23 cellular contexts compared by ENCODE assay signal in the genomic region with DNA sequence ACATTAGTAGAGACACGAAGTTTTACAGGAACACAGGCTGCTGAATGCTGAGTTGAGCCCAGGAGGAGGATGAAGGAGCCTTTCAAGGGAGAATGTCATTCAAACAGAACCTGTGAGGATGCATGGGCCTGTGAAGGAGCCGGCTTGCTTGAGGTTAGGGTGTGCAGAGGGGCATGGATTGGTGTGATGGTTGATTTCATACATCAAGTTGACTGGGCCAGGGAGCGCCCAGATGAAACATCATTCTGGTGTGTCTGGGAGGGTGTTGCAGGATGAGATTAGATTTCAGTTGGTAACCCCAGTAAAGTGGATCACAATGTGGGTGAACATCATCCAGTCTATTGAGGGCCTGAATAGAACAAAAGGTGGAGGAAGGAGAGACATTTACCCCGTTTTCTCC.
DNase-seq lines count a peak whose midpoint lies in the region; ATAC-seq, FAIRE-seq and TF ChIP-seq lines count a peak whose summit lies in the region.
"Had no signal": no experiment of that assay in that cellular context is flagged by ENCODE, and none has a peak within 500 bp of the region (broad histone marks: within the 10 kb centered on the region; RNA-seq: fewer than 3 reads in every experiment).

No MANE protein-coding gene starts in this region.

- H3K4me1 ChIP-seq in K562 (replicated peaks in 1 of 2; ENCODE audit: control insufficient read depth in 2 of 2, insufficient read depth in 2 of 2, low read length in 2 of 2), result peaks cover 23 to 62% of the 10 kb centered on the region in 2 experiments
- peaks cover 0 to 4% (median 0%) of the 10 kb centered on the region in 4 donors for H3K4me1 ChIP-seq in esophagus muscularis mucosa
- H3K4me1 ChIP-seq: BE2C, Caco-2 had no signal

- no TSS peak for BruUV-seq in K562 (replicated peaks; lab: Mats Ljungman, UMichigan)

- POLR2A ChIA-PET in K562 (lab: Yijun Ruan, JAX), result no interaction called here
- POLR2A ChIA-PET in activated CD4-positive, alpha-beta T cell treated with anti-CD3 and anti-CD28 coated beads, Interleukin-2, amount 10 ng/mL, durations not matched to agents 7 days and 5 days (lab: Charles Lee), result no interaction called here

- ATAC-seq in K562, result no peak
- ATAC-seq: CD8-positive, alpha-beta T cell had no signal

- H3K4me2 ChIP-seq in K562 (ENCODE audit: insufficient read depth, low read length), result no peak overlapping the region
- H3K4me2 ChIP-seq: BLaER1 had no signal

- H3K9me3 Mint-ChIP-seq in CD14-positive monocyte, result peaks cover 0 to 5% (median 1%) of the 10 kb centered on the region in 7 donors
- no peaks in the 10 kb centered on the region for H3K9me3 Mint-ChIP-seq in activated CD4-positive, alpha-beta T cell treated with anti-CD3 and anti-CD28 coated beads, Interleukin-2, amount 10 ng/mL, durations not matched to agents 7 days and 5 days
- H3K9me3 Mint-ChIP-seq: CD4-positive, alpha-beta T cell; CD8-positive, alpha-beta T cell had no signal

- H3K27ac ChIP-seq in K562 (ENCODE audit: extremely low read depth, low read depth, low read length) (no peak overlapping the region; the same call in 2 of the 3 replicates), esophagus muscularis mucosa (replicated peaks in 1 of 4) (no peak overlapping the region)
- H3K27ac ChIP-seq: BLaER1 had no signal

- H3K9ac ChIP-seq in K562 (ENCODE audit: insufficient read depth in 1 of 2, low read depth in 2 of 2, low read length in 2 of 2), result no peak overlapping the region
- H3K9ac ChIP-seq: BLaER1 had no signal

- in situ Hi-C loops in K562 (cut with MboI), result no loop called here

- H3K36me3 ChIP-seq in K562 (ENCODE audit: control insufficient read depth, insufficient read depth, low read length) (no peaks in the 10 kb centered on the region; the same call in 2 of the 3 replicates), esophagus muscularis mucosa (no peaks in the 10 kb centered on the region)
- H3K36me3 ChIP-seq: BE2C, BLaER1 had no signal

- H3K4me3 ChIP-seq in K562, result no peak overlapping the region
- H3K4me3 ChIP-seq in esophagus muscularis mucosa, result no peak overlapping the region
- H3K4me3 ChIP-seq: BLaER1 had no signal

- CTCF ChIA-PET in K562 (lab: Yijun Ruan, JAX; ENCODE audit: low intra/inter-chr PET ratio), result no interaction called here
- CTCF ChIA-PET in activated CD4-positive, alpha-beta T cell treated with anti-CD3 and anti-CD28 coated beads, Interleukin-2, amount 10 ng/mL, durations not matched to agents 7 days and 5 days (lab: Charles Lee), result no interaction called here

- H3K36me3 Mint-ChIP-seq in CD14-positive monocyte, result no peaks in the 10 kb centered on the region
- no peaks in the 10 kb centered on the region for H3K36me3 Mint-ChIP-seq in activated CD4-positive, alpha-beta T cell treated with anti-CD3 and anti-CD28 coated beads, Interleukin-2, amount 10 ng/mL, durations not matched to agents 7 days and 5 days (ENCODE audit: low read depth)
- H3K36me3 Mint-ChIP-seq: CD8-positive, alpha-beta T cell had no signal

- intact Hi-C loops in CD14-positive monocyte (cut with micrococcal nuclease), result no loop called here
- intact Hi-C loops in K562 (cut with micrococcal nuclease), result no loop called here
- intact Hi-C loops in esophagus muscularis mucosa (cut with DNase I), result no loop called here

- TF ChIP-seq EP300 in K562 (IDR thresholded peaks at IDR 0.05; ENCODE audit: low read length) (no peak; the same call in 1 of the 2 replicates), esophagus muscularis mucosa (IDR thresholded peaks at IDR 0.05) (no peak)

- 0 out of 2 replicates have a peak overlapping the region, but pooled peaks have one; percentile 81 for H2AFZ ChIP-seq in K562 (ENCODE audit: low read depth, low read length)

- WGBS in K562 (ENCODE audit: insufficient coverage, low coverage, missing lambda C conversion rate), result 85% methylated on average over 4 of the region's 4 CpGs
- WGBS in esophagus muscularis mucosa, result 88% methylated on average over 4 of the region's 4 CpGs

- H3K27me3 ChIP-seq in K562 (ENCODE audit: control insufficient read depth in 2 of 2, insufficient read depth in 2 of 2, low read length in 2 of 2) (no peaks in the 10 kb centered on the region), esophagus muscularis mucosa (peaks cover 0 to 4% (median 0%) of the 10 kb centered on the region in 4 donors)
- H3K27me3 ChIP-seq: BE2C, BLaER1 had no signal

- peak; percentile 21 for FAIRE-seq in GM12892 (lab: Jason Lieb, UNC)
- FAIRE-seq in K562 (lab: Jason Lieb, UNC), result no peak
- FAIRE-seq: A204.1, D721Med, G401.6, GM18507 had no signal

- H4K20me1 ChIP-seq in K562 (replicated peaks; ENCODE audit: control insufficient read depth, insufficient read depth, low read length), result no peaks in the 10 kb centered on the region
- H4K20me1 ChIP-seq: BLaER1 had no signal

- no peak for TF ChIP-seq POLR2A in GM12892 (IDR thresholded peaks at IDR 0.05; ENCODE audit: low read depth, low read length)
- no peak for TF ChIP-seq POLR2A in K562 (conservative IDR thresholded peaks at IDR 0.05)
- TF ChIP-seq POLR2A in esophagus muscularis mucosa (IDR thresholded peaks at IDR 0.05; ENCODE audit: low read depth), result no peak

- H3K9me1 ChIP-seq in K562 (ENCODE audit: control insufficient read depth, insufficient read depth, low read length), result no peaks in the 10 kb centered on the region

- TF ChIP-seq RAD21 in K562 (CRISPR knock-in tag; conservative IDR thresholded peaks at IDR 0.05 in 1 of 2, IDR thresholded peaks at IDR 0.05 in 1 of 2), result no peak

- H3K79me2 ChIP-seq in K562 (ENCODE audit: control insufficient read depth, insufficient read depth, low read length), result no peaks in the 10 kb centered on the region

- H3K27me3 Mint-ChIP-seq in CD14-positive monocyte (ENCODE audit: low read depth in 3 of 3), result peaks cover 0 to 3% (median 1%) of the 10 kb centered on the region in 3 donors
- H3K27me3 Mint-ChIP-seq in activated CD4-positive, alpha-beta T cell treated with anti-CD3 and anti-CD28 coated beads, Interleukin-2, amount 10 ng/mL, durations not matched to agents 7 days and 5 days, result peaks cover 6% of the 10 kb centered on the region

- H3K4me1 Mint-ChIP-seq in CD14-positive monocyte, result peaks cover 44% of the 10 kb centered on the region
- peaks cover 4% of the 10 kb centered on the region for H3K4me1 Mint-ChIP-seq in activated CD4-positive, alpha-beta T cell treated with anti-CD3 and anti-CD28 coated beads, Interleukin-2, amount 10 ng/mL, durations not matched to agents 7 days and 5 days

- peaks cover 19% of the 10 kb centered on the region for H3K9me3 ChIP-seq in K562 (replicated peaks; ENCODE audit: control insufficient read depth, insufficient read depth, low read depth, low read length)
- no peaks in the 10 kb centered on the region for H3K9me3 ChIP-seq in esophagus muscularis mucosa
- H3K9me3 ChIP-seq: BE2C, BLaER1, Caco-2 had no signal

- H3K4me3 Mint-ChIP-seq in CD14-positive monocyte, result no peak overlapping the region
- H3K4me3 Mint-ChIP-seq in activated CD4-positive, alpha-beta T cell treated with anti-CD3 and anti-CD28 coated beads, Interleukin-2, amount 10 ng/mL, durations not matched to agents 7 days and 5 days, result no peak overlapping the region
- H3K4me3 Mint-ChIP-seq: CD4-positive, alpha-beta T cell; CD8-positive, alpha-beta T cell had no signal

- DNase-seq in CD14-positive monocyte (ENCODE audit: low spot score), result no peak
- no peak for DNase-seq in GM12892 (ENCODE audit: insufficient read length)
- DNase-seq in K562 (ENCODE audit: extremely low read depth in 1 of 4, low spot score in 3 of 4), result no peak
- peak; percentile 64 for DNase-seq in esophagus muscularis mucosa (ENCODE audit: extremely low spot score)
- no peak for DNase-seq in activated CD4-positive, alpha-beta T cell treated with anti-CD3 and anti-CD28 coated beads, Interleukin-2, amount 10 ng/mL, durations not matched to agents 7 days and 5 days
- no peak for DNase-seq in NCI-H82 (lab: John Stamatoyannopoulos, UW)
- no peak for DNase-seq in NCI-H146 (lab: John Stamatoyannopoulos, UW)
- no peak for DNase-seq in H4 (ENCODE audit: low spot score)
- DNase-seq: 8988T; ACHN; BE2C; C1 segment of cervical spinal cord; Caco-2; Calu3; CD4-positive, alpha-beta T cell; CD8-positive, alpha-beta T cell; DMS79 treated with DMSO at 0.1 percent for 48 hours; GF-D8 had no signal

- TF ChIP-seq CTCF in CD14-positive monocyte (IDR thresholded peaks at IDR 0.05) (no peak), K562 (IDR thresholded peaks at IDR 0.05 in 2 of 3, conservative IDR thresholded peaks at IDR 0.05 in 1 of 3; ENCODE audit: insufficient read depth in 2 of 3, low read depth in 1 of 3, low read length in 3 of 3) (no peak), esophagus muscularis mucosa (IDR thresholded peaks at IDR 0.05) (no peak)

- H3K27ac Mint-ChIP-seq in CD14-positive monocyte, result peak overlapping the region in 6 of 7 donors; percentile 15 to 82 (median 60)
- H3K27ac Mint-ChIP-seq in activated CD4-positive, alpha-beta T cell treated with anti-CD3 and anti-CD28 coated beads, Interleukin-2, amount 10 ng/mL, durations not matched to agents 7 days and 5 days, result no peak overlapping the region
- H3K27ac Mint-ChIP-seq: CD4-positive, alpha-beta T cell; CD8-positive, alpha-beta T cell had no signal

TF ChIP-seq in K562, 482 proteins besides CTCF, POLR2A, EP300 and RAD21 (continues in another document):
- TF ChIP-seq ZNF766 (CRISPR knock-in tag; conservative IDR thresholded peaks at IDR 0.05) (no peak), LCOR (CRISPR knock-in tag; IDR thresholded peaks at IDR 0.05) (no peak), TAF9B (IDR thresholded peaks at IDR 0.05; ENCODE audit: partially characterized antibody) (no peak), CREM (IDR thresholded peaks at IDR 0.05; ENCODE audit: low read depth) (no peak), ZNF699 (CRISPR knock-in tag; IDR thresholded peaks at IDR 0.05; ENCODE audit: insufficient replicate concordance) (no peak), ZNF431 (CRISPR knock-in tag; IDR thresholded peaks at IDR 0.05) (no peak)
- TF ChIP-seq, protein P1, sequence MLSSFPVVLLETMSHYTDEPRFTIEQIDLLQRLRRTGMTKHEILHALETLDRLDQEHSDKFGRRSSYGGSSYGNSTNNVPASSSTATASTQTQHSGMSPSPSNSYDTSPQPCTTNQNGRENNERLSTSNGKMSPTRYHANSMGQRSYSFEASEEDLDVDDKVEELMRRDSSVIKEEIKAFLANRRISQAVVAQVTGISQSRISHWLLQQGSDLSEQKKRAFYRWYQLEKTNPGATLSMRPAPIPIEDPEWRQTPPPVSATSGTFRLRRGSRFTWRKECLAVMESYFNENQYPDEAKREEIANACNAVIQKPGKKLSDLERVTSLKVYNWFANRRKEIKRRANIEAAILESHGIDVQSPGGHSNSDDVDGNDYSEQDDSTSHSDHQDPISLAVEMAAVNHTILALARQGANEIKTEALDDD (IDR thresholded peaks at IDR 0.05), result no peak
- TF ChIP-seq, protein P2, sequence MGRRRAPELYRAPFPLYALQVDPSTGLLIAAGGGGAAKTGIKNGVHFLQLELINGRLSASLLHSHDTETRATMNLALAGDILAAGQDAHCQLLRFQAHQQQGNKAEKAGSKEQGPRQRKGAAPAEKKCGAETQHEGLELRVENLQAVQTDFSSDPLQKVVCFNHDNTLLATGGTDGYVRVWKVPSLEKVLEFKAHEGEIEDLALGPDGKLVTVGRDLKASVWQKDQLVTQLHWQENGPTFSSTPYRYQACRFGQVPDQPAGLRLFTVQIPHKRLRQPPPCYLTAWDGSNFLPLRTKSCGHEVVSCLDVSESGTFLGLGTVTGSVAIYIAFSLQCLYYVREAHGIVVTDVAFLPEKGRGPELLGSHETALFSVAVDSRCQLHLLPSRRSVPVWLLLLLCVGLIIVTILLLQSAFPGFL (CRISPR knock-in tag; IDR thresholded peaks at IDR 0.05), result no peak
